Comparison of ENCODE assay signal across 24 cellular contexts in the genomic region with DNA sequence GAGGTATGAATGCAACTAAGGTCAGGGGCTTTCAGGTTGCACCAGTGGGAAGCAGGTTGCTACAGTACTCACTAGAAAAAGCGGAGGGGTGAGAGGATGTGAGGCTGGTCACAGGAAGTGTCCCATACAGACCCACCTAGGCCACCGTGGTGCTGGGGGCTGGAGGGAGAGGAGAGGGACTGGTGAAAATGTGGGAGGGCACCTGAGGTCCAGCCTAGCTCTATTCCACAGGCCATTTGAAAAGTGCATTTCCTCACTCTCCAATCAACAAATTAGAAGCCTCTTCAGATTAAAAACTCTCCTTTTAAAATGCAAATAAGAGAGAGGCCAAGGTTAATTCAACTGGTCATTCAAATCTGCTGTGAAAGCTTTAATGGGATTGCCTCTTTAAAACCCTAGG.
"Had no signal": no experiment of that assay in that cellular context is flagged by ENCODE, and none has a peak within 500 bp of the region (broad histone marks: within the 10 kb centered on the region; RNA-seq: fewer than 3 reads in every experiment).

No MANE protein-coding gene starts in this region.

- H3K9me3 ChIP-seq: adrenal gland, ascending aorta, left ventricle myocardium inferior, sigmoid colon, thoracic aorta, vagina had no signal

- H3K27me3 ChIP-seq: adrenal gland, ascending aorta, brain microvascular endothelial cell, sigmoid colon, vagina had no signal

- H3K36me3 ChIP-seq: adrenal gland, ascending aorta, brain microvascular endothelial cell, left ventricle myocardium inferior, sigmoid colon, thoracic aorta, vagina had no signal

- ATAC-seq: activated CD4-positive, alpha-beta T cell treated with anti-CD3 and anti-CD28 coated beads for 36 hours; activated T-cell treated with anti-CD3 and anti-CD28 coated beads, Interleukin-2, amount 50 U/mL, for 4 hours; naive thymus-derived CD8-positive, alpha-beta T cell had no signal

- DNase-seq: activated B cell treated with CpG ODN at 0.5 μM for 24 hours; activated CD4-positive, alpha-beta T cell treated with anti-CD3 and anti-CD28 coated beads for 36 hours; activated CD4-positive, alpha-beta T cell treated with anti-CD3 and anti-CD28 coated beads, Interleukin-2, amount 50 U/mL, for 4 hours; activated CD8-positive, alpha-beta memory T cell treated with anti-CD3 and anti-CD28 coated beads, Interleukin-2, amount 50 U/mL, for 48 hours; activated naive CD4-positive, alpha-beta T cell; activated T-cell treated with anti-CD3 and anti-CD28 coated beads, Interleukin-2, amount 50 U/mL, for 4 hours; adrenal gland; brain microvascular endothelial cell; caudate nucleus; effector CD4-positive, alpha-beta T cell; erythroblast; foreskin fibroblast; immature natural killer cell; left ventricle myocardium inferior; naive thymus-derived CD8-positive, alpha-beta T cell; retina; sigmoid colon; stimulated activated CD4-positive, alpha-beta T cell treated with anti-CD3 and anti-CD28 coated beads, Interleukin-15, amount 100 ng/mL, for 24 hours; stimulated activated naive CD4-positive, alpha-beta T cell; T1000 had no signal

- H3K4me1 ChIP-seq: adrenal gland, ascending aorta, left ventricle myocardium inferior, sigmoid colon, vagina had no signal

- H3K27ac ChIP-seq: adrenal gland, ascending aorta, brain microvascular endothelial cell, left ventricle myocardium inferior, sigmoid colon, thoracic aorta, vagina had no signal

- H3K4me3 ChIP-seq: adrenal gland, ascending aorta, left ventricle myocardium inferior, sigmoid colon, smooth muscle cell, thoracic aorta, vagina had no signal
